ENCODE assay signal across 19 cellular contexts in genomic region chr11:131999084-131999483, GRCh38.
A peak's percentile ranks its signal among the peaks of the same experiment; 100 is the strongest.
DNase-seq lines count a peak whose midpoint lies in the region; TF ChIP-seq lines count a peak whose summit lies in the region.
"Had no signal": no experiment of that assay in that cellular context is flagged by ENCODE, and none has a peak within 500 bp of the region (broad histone marks: within the 10 kb centered on the region; RNA-seq: fewer than 3 reads in every experiment).

No MANE protein-coding gene starts in this region.

- no peak overlapping the region for H3K27ac Mint-ChIP-seq in glutamatergic neuron (ENCODE audit: unreplicated experiment)
- H3K27ac Mint-ChIP-seq: activated T-helper 2 cell treated with anti-CD3 and anti-CD28 coated beads, Interferon-gamma antibody, Interleukin-2, Interleukin-4, amounts not matched to agents 10 μg/mL and 5 μg/mL and 100 μg/mL, durations not matched to agents 14 hours and 24 hours and 36 hours; mesothelial cell of epicardium; WTC11 had no signal

- peaks cover 7% of the 10 kb centered on the region for H3K9me3 Mint-ChIP-seq in glutamatergic neuron (ENCODE audit: unreplicated experiment)
- H3K9me3 Mint-ChIP-seq: WTC11 had no signal

- H3K4me1 Mint-ChIP-seq in glutamatergic neuron (ENCODE audit: low read depth, unreplicated experiment), result no peaks in the 10 kb centered on the region

- H3K4me3 Mint-ChIP-seq in glutamatergic neuron (ENCODE audit: unreplicated experiment), result no peak overlapping the region
- H3K4me3 Mint-ChIP-seq: mesothelial cell of epicardium, WTC11 had no signal

- no peaks in the 10 kb centered on the region for H3K27me3 Mint-ChIP-seq in glutamatergic neuron (ENCODE audit: unreplicated experiment)

- CTCF ChIA-PET in HEK293T (lab: Yijun Ruan, JAX), result no interaction called here

- POLR2A ChIA-PET in HEK293T (lab: Yijun Ruan, JAX), result no interaction called here

- DNase-seq in Ammon's horn (ENCODE audit: low spot score) (peak; percentile 34), NCI-H1092 (lab: John Stamatoyannopoulos, UW) (peak; percentile 14), amniotic epithelial cell (ENCODE audit: low read depth) (peak; percentile 59), fibroblast of the aortic adventitia (ENCODE audit: low read depth) (peak; percentile 27), HEK293T (ENCODE audit: extremely low spot score) (no peak), Kasumi-1 (lab: John Stamatoyannopoulos, UW) (no peak), NOMO-1 (lab: John Stamatoyannopoulos, UW; ENCODE audit: unreplicated experiment in 2 of 2) (no peak), glutamatergic neuron (no peak)
- DNase-seq: Caco-2; colonic mucosa; H7; NCI-H2029 treated with DMSO at 0.1 percent for 48 hours; NK-92 treated with Interleukin-12 subunit alpha and Interleukin-12 subunit beta, amount 100 ng/mL, for 24 hours; right cardiac atrium; Right ventricle myocardium superior; T-helper 1 cell had no signal

- H3K36me3 Mint-ChIP-seq in glutamatergic neuron (ENCODE audit: unreplicated experiment), result peaks cover 11% of the 10 kb centered on the region
- H3K36me3 Mint-ChIP-seq: mesothelial cell of epicardium, WTC11 had no signal

- no peak overlapping the region for H3K4me3 ChIP-seq in fibroblast of the aortic adventitia (ENCODE audit: low read depth, low read length)
- H3K4me3 ChIP-seq: colonic mucosa had no signal

- TF ChIP-seq CTCF in fibroblast of the aortic adventitia (IDR thresholded peaks at IDR 0.05; ENCODE audit: insufficient read depth, low read length) (no peak), glutamatergic neuron (IDR thresholded peaks at IDR 0.05; ENCODE audit: partially characterized antibody, unreplicated experiment) (no peak)

TF ChIP-seq in HEK293T, 16 proteins besides CTCF, POLR2A, EP300 and RAD21:
- TF ChIP-seq TARDBP (IDR thresholded peaks at IDR 0.05) (no peak), ELF4 (IDR thresholded peaks at IDR 0.05) (no peak)

Comparison
In these comparisons a context has a peak if more than half of its experiments do, and no peak if none do; other contexts are left out.
1. DNase-seq: peak in Ammon's horn (single experiment), NCI-H1092 (single experiment), amniotic epithelial cell (single experiment) and fibroblast of the aortic adventitia (single experiment); none in HEK293T (single experiment), Kasumi-1 (0 of 2), NOMO-1 (0 of 2) and glutamatergic neuron (single experiment).